In the genomic region with DNA sequence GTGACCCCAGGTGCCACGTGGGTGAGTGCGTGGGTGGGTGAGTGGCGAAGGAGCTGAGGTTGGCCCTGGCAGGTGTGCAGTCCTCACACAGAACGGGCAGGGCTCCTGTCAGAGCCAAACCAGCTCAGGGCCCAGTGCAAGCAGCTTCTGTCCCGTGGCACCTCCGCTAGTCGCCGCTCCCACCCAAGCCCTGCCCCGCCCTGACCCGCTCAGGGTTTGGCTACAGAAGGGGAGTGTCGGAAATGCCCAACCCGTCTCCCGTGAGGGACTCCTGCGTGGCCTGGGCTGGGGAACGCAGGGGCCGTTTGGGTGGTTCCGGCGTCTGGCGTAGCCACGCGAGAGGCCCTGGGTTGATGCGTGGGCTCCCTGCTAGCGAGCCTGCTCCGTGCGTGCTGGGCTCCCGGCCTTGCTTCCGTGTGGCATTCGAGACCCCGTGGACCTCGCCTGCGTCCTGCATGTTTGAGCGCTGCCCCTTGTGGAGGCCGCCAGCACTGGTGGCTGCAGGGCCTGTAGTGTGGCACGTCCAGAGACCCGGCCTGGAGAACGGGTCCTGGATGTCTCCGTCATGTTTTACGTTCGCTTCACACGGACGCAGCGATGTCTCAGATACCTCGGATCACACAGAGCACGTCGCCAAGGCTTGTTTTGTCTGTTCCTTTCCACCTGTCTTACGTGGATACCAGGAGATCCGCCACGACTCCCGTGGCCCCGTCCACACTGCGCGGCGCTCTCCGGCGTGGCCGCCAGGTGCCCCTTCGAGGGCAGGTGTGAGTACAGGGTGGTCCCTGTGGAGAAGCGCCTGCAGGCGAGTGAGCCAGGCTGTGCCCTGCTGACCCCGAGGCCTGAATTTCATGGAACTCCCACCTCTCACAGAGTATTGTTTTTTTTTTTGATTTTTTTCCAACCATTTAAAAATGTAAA, we compare ENCODE assay signal across 1 cellular context.
TF ChIP-seq lines count a peak whose summit lies in the region.

No MANE protein-coding gene starts in this region.

TF ChIP-seq in HepG2, 621 proteins besides CTCF, POLR2A, EP300 and RAD21:
- TF ChIP-seq ZBTB33 (CRISPR knock-in tag; IDR thresholded peaks at IDR 0.05) (peak; percentile 61; the same call in 1 of the 2 replicates), FOXA3 (CRISPR knock-in tag; IDR thresholded peaks at IDR 0.05) (no peak), PHB2 (IDR thresholded peaks at IDR 0.05; ENCODE audit: partially characterized antibody) (no peak), RBFOX2 (IDR thresholded peaks at IDR 0.05; ENCODE audit: low read depth, low read length) (peak; percentile 47), PHF21A (CRISPR knock-in tag; IDR thresholded peaks at IDR 0.05) (no peak), AGO2 (optimal IDR thresholded peaks at IDR 0.05; ENCODE audit: low read depth, low read length) (peak; percentile 51), HOXA3 (CRISPR knock-in tag; IDR thresholded peaks at IDR 0.05) (peak; percentile 9; the same call in 1 of the 2 replicates)
- TF ChIP-seq, protein P1, sequence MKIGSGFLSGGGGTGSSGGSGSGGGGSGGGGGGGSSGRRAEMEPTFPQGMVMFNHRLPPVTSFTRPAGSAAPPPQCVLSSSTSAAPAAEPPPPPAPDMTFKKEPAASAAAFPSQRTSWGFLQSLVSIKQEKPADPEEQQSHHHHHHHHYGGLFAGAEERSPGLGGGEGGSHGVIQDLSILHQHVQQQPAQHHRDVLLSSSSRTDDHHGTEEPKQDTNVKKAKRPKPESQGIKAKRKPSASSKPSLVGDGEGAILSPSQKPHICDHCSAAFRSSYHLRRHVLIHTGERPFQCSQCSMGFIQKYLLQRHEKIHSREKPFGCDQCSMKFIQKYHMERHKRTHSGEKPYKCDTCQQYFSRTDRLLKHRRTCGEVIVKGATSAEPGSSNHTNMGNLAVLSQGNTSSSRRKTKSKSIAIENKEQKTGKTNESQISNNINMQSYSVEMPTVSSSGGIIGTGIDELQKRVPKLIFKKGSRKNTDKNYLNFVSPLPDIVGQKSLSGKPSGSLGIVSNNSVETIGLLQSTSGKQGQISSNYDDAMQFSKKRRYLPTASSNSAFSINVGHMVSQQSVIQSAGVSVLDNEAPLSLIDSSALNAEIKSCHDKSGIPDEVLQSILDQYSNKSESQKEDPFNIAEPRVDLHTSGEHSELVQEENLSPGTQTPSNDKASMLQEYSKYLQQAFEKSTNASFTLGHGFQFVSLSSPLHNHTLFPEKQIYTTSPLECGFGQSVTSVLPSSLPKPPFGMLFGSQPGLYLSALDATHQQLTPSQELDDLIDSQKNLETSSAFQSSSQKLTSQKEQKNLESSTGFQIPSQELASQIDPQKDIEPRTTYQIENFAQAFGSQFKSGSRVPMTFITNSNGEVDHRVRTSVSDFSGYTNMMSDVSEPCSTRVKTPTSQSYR (CRISPR knock-in tag; IDR thresholded peaks at IDR 0.05; ENCODE audit: borderline replicate concordance), result no peak
